2 cellular contexts compared by ENCODE assay signal in the genomic region with DNA sequence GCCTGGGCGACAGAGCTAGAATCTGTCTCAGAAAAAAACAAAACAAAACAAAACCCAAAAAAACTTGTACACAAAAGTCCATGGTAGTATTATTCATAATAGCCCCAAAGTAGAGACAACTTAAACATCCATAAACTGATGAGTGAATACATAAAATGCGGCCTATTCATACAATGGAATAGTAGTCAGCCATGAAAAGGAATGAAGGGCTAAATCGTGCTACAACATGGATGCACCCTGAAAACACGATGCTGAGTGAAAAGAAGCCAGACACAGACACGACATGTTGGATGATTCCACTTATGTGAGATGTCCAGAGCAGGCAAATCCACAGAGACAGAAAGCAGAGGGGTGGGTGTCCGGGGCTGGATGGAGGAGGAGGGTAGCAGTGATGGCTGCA.
TF ChIP-seq lines count a peak whose summit lies in the region.

No MANE protein-coding gene starts in this region.

TF ChIP-seq in SK-N-SH, 30 proteins besides CTCF, POLR2A, EP300 and RAD21:
- TF ChIP-seq RFX5 (IDR thresholded peaks at IDR 0.05; ENCODE audit: low read length) (no peak), MXI1 (IDR thresholded peaks at IDR 0.05; ENCODE audit: low read depth, low read length) (no peak), MEF2A (IDR thresholded peaks at IDR 0.05; ENCODE audit: borderline replicate concordance, low read depth) (no peak), NRF1 (IDR thresholded peaks at IDR 0.05; ENCODE audit: low read depth, low read length) (no peak), RCOR1 (IDR thresholded peaks at IDR 0.05; ENCODE audit: low read length) (no peak), RXRA (IDR thresholded peaks at IDR 0.05; ENCODE audit: borderline replicate concordance, low read depth) (no peak), GATA2 (CRISPR knock-in tag; IDR thresholded peaks at IDR 0.05) (no peak), FOSL2 (IDR thresholded peaks at IDR 0.05; ENCODE audit: borderline replicate concordance, low read depth) (no peak), FOXJ3 (CRISPR knock-in tag; IDR thresholded peaks at IDR 0.05) (no peak), SIN3A (IDR thresholded peaks at IDR 0.05; ENCODE audit: borderline replicate concordance, low read depth, low read length) (no peak), JUND (IDR thresholded peaks at IDR 0.05) (no peak), TCF12 (IDR thresholded peaks at IDR 0.05) (no peak)
- TF ChIP-seq, protein P1, sequence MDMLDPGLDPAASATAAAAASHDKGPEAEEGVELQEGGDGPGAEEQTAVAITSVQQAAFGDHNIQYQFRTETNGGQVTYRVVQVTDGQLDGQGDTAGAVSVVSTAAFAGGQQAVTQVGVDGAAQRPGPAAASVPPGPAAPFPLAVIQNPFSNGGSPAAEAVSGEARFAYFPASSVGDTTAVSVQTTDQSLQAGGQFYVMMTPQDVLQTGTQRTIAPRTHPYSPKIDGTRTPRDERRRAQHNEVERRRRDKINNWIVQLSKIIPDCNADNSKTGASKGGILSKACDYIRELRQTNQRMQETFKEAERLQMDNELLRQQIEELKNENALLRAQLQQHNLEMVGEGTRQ (IDR thresholded peaks at IDR 0.05; ENCODE audit: borderline replicate concordance, low read depth, low read length) = no peak
- TF ChIP-seq, protein P2, sequence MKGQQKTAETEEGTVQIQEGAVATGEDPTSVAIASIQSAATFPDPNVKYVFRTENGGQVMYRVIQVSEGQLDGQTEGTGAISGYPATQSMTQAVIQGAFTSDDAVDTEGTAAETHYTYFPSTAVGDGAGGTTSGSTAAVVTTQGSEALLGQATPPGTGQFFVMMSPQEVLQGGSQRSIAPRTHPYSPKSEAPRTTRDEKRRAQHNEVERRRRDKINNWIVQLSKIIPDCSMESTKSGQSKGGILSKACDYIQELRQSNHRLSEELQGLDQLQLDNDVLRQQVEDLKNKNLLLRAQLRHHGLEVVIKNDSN (IDR thresholded peaks at IDR 0.05; ENCODE audit: borderline replicate concordance, low read depth) = no peak
- TF ChIP-seq, protein P3, sequence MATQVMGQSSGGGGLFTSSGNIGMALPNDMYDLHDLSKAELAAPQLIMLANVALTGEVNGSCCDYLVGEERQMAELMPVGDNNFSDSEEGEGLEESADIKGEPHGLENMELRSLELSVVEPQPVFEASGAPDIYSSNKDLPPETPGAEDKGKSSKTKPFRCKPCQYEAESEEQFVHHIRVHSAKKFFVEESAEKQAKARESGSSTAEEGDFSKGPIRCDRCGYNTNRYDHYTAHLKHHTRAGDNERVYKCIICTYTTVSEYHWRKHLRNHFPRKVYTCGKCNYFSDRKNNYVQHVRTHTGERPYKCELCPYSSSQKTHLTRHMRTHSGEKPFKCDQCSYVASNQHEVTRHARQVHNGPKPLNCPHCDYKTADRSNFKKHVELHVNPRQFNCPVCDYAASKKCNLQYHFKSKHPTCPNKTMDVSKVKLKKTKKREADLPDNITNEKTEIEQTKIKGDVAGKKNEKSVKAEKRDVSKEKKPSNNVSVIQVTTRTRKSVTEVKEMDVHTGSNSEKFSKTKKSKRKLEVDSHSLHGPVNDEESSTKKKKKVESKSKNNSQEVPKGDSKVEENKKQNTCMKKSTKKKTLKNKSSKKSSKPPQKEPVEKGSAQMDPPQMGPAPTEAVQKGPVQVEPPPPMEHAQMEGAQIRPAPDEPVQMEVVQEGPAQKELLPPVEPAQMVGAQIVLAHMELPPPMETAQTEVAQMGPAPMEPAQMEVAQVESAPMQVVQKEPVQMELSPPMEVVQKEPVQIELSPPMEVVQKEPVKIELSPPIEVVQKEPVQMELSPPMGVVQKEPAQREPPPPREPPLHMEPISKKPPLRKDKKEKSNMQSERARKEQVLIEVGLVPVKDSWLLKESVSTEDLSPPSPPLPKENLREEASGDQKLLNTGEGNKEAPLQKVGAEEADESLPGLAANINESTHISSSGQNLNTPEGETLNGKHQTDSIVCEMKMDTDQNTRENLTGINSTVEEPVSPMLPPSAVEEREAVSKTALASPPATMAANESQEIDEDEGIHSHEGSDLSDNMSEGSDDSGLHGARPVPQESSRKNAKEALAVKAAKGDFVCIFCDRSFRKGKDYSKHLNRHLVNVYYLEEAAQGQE (IDR thresholded peaks at IDR 0.05; ENCODE audit: low read depth, low read length) = no peak
TF ChIP-seq in SK-N-SH: peak in this region for 0.

TF ChIP-seq in SK-N-SH treated with all-trans-retinoic acid at 6 μM for 48 hours, 23 proteins besides CTCF, POLR2A, EP300 and RAD21:
- TF ChIP-seq ZFP30 (CRISPR knock-in tag; IDR thresholded peaks at IDR 0.05) = no peak
- TF ChIP-seq ZNF70 (CRISPR knock-in tag; IDR thresholded peaks at IDR 0.05) = no peak
- no peak for TF ChIP-seq GLIS3 (CRISPR knock-in tag; IDR thresholded peaks at IDR 0.05)
- no peak for TF ChIP-seq SNAI2 (CRISPR knock-in tag; IDR thresholded peaks at IDR 0.05)
- TF ChIP-seq, protein P4, sequence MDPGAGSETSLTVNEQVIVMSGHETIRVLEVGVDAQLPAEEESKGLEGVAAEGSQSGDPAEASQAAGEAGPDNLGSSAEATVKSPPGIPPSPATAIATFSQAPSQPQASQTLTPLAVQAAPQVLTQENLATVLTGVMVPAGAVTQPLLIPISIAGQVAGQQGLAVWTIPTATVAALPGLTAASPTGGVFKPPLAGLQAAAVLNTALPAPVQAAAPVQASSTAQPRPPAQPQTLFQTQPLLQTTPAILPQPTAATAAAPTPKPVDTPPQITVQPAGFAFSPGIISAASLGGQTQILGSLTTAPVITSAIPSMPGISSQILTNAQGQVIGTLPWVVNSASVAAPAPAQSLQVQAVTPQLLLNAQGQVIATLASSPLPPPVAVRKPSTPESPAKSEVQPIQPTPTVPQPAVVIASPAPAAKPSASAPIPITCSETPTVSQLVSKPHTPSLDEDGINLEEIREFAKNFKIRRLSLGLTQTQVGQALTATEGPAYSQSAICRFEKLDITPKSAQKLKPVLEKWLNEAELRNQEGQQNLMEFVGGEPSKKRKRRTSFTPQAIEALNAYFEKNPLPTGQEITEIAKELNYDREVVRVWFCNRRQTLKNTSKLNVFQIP (CRISPR knock-in tag; IDR thresholded peaks at IDR 0.05; ENCODE audit: borderline replicate concordance, low read depth) = no peak
- no peak for TF ChIP-seq TCF4 (CRISPR knock-in tag; IDR thresholded peaks at IDR 0.05; ENCODE audit: borderline replicate concordance)
- no peak for TF ChIP-seq ISL1 (CRISPR knock-in tag; IDR thresholded peaks at IDR 0.05)
- TF ChIP-seq OSR1 (CRISPR knock-in tag; IDR thresholded peaks at IDR 0.05) = no peak
- no peak for TF ChIP-seq RARB (CRISPR knock-in tag; IDR thresholded peaks at IDR 0.05)
- no peak for TF ChIP-seq BACH2 (CRISPR knock-in tag; IDR thresholded peaks at IDR 0.05; ENCODE audit: borderline replicate concordance)
- TF ChIP-seq, protein P5, sequence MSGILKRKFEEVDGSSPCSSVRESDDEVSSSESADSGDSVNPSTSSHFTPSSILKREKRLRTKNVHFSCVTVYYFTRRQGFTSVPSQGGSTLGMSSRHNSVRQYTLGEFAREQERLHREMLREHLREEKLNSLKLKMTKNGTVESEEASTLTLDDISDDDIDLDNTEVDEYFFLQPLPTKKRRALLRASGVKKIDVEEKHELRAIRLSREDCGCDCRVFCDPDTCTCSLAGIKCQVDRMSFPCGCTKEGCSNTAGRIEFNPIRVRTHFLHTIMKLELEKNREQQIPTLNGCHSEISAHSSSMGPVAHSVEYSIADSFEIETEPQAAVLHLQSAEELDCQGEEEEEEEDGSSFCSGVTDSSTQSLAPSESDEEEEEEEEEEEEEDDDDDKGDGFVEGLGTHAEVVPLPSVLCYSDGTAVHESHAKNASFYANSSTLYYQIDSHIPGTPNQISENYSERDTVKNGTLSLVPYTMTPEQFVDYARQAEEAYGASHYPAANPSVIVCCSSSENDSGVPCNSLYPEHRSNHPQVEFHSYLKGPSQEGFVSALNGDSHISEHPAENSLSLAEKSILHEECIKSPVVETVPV (CRISPR knock-in tag; IDR thresholded peaks at IDR 0.05) = no peak
